Comparison of ENCODE assay signal across 13 cellular contexts in the genomic region with DNA sequence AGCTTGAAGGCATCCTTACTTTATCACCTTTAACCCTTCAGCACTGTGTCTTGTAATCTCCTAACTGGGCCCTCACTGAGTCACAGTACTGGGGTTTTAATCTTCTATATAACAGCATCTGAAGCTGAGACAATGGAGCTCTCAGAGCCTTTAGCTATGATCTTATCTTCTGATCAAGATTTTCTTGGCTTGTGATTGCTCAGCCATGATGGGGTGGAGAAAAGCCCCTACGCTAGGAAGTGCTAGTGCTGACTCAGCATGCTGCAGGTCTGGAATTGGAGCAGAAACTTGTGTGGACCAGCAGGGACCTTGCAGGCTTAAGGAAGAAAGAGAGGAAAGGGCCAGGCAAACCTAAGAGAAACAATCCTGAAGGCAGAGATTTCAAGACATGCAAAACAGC.
DNase-seq lines count a peak whose midpoint lies in the region; ATAC-seq and TF ChIP-seq lines count a peak whose summit lies in the region.
"Had no signal": no experiment of that assay in that cellular context is flagged by ENCODE, and none has a peak within 500 bp of the region (broad histone marks: within the 10 kb centered on the region; RNA-seq: fewer than 3 reads in every experiment).

No MANE protein-coding gene starts in this region.

- H3K27ac ChIP-seq in mesenchymal stem cell (ENCODE audit: low read length, poor library complexity, severe bottlenecking): peak overlapping the region; percentile 51
- H3K27ac ChIP-seq: BLaER1, left lung had no signal

- H3K9me3 Mint-ChIP-seq in type B pancreatic cell (no peaks in the 10 kb centered on the region), WTC11 (no peaks in the 10 kb centered on the region)
- H3K9me3 Mint-ChIP-seq: neural crest cell; stimulated activated effector memory CD8-positive, alpha-beta T cell treated with anti-CD3 and anti-CD28 coated beads, Interleukin-12 subunit alpha, Interleukin-12 subunit beta, amount 100 ng/mL, for 72 hours had no signal

- POLR2A ChIA-PET in WTC11 (lab: Charles Lee): interaction anchor here (1.2 kb wide), 1 partner anchor 11 kb away, joined by 5 read pairs; no protein-coding TSS in a partner anchor

- no peaks in the 10 kb centered on the region for H3K27me3 ChIP-seq in mesenchymal stem cell (ENCODE audit: control insufficient read depth in 1 of 2, insufficient read depth in 1 of 2, low read length in 2 of 2)
- H3K27me3 ChIP-seq: BLaER1, left lung had no signal

- H2BK12ac ChIP-seq in mesenchymal stem cell (ENCODE audit: low read length in 2 of 2): peak overlapping the region; percentile 87 to 97

- no peaks in the 10 kb centered on the region for H3K9me3 ChIP-seq in mesenchymal stem cell (ENCODE audit: control insufficient read depth, low read length)
- H3K9me3 ChIP-seq: BLaER1, left lung had no signal

- H4K8ac ChIP-seq in mesenchymal stem cell (ENCODE audit: low read length): peak overlapping the region; percentile 77

- H3K79me1 ChIP-seq in mesenchymal stem cell (replicated peaks; ENCODE audit: low read length, poor library complexity, severe bottlenecking): no peaks in the 10 kb centered on the region

- no peak overlapping the region for H3K9ac ChIP-seq in mesenchymal stem cell (ENCODE audit: low read length)
- H3K9ac ChIP-seq: BLaER1 had no signal

- H3K14ac ChIP-seq in mesenchymal stem cell (ENCODE audit: low read length in 2 of 2): no peak overlapping the region

- no peak overlapping the region for H3K27ac Mint-ChIP-seq in type B pancreatic cell
- H3K27ac Mint-ChIP-seq in WTC11: no peak overlapping the region
- H3K27ac Mint-ChIP-seq: stimulated activated effector memory CD8-positive, alpha-beta T cell treated with anti-CD3 and anti-CD28 coated beads, Interleukin-12 subunit alpha, Interleukin-12 subunit beta, amount 100 ng/mL, for 72 hours had no signal

- CTCF ChIA-PET in WTC11 (lab: Charles Lee): no interaction called here

- 48% methylated on average over 1 of the region's 1 CpG for WGBS in mesenchymal stem cell

- no peak overlapping the region for H3K4me2 ChIP-seq in mesenchymal stem cell (ENCODE audit: low read length, poor library complexity, severe bottlenecking)
- H3K4me2 ChIP-seq: BLaER1 had no signal

- H2BK5ac ChIP-seq in mesenchymal stem cell (ENCODE audit: low read depth, low read length, poor library complexity, severe bottlenecking): no peak overlapping the region

- no peak overlapping the region for H3K4ac ChIP-seq in mesenchymal stem cell (ENCODE audit: low read depth in 1 of 2, low read length in 2 of 2)

- ATAC-seq in WTC11 (no peak), HG02623 (IDR thresholded peaks at IDR 0.05; ENCODE audit: unreplicated experiment) (no peak), omental fat pad (ENCODE audit: low FRiP score) (no peak)
- ATAC-seq: left lung; stimulated activated effector memory CD8-positive, alpha-beta T cell treated with anti-CD3 and anti-CD28 coated beads, Interleukin-12 subunit alpha, Interleukin-12 subunit beta, amount 100 ng/mL, for 72 hours had no signal

- H2AFZ ChIP-seq in mesenchymal stem cell (ENCODE audit: low read depth, low read length): no peak overlapping the region

- in situ Hi-C loops in KBM-7 (cut with MboI; ENCODE audit: low pct_unique_long_range_greater_than_20kb, low sequenced_read_pairs): no loop called here

- peak overlapping the region; percentile 85 for H2BK120ac ChIP-seq in mesenchymal stem cell (ENCODE audit: low read depth, low read length)

- TF ChIP-seq CTCF in AG10803 (conservative IDR thresholded peaks at IDR 0.05; ENCODE audit: low read length) (no peak), type B pancreatic cell (conservative IDR thresholded peaks at IDR 0.05) (no peak), WTC11 (IDR thresholded peaks at IDR 0.05) (no peak), omental fat pad (IDR thresholded peaks at IDR 0.05) (no peak)

- H3K27me3 Mint-ChIP-seq in type B pancreatic cell: peaks cover 3% of the 10 kb centered on the region
- no peaks in the 10 kb centered on the region for H3K27me3 Mint-ChIP-seq in WTC11 (ENCODE audit: low read depth)

- peaks cover 3% of the 10 kb centered on the region for H3K4me1 Mint-ChIP-seq in type B pancreatic cell (ENCODE audit: unreplicated experiment)
- no peaks in the 10 kb centered on the region; the same call in 1 of the 2 replicates for H3K4me1 Mint-ChIP-seq in WTC11
- H3K4me1 Mint-ChIP-seq: neural crest cell had no signal

- H3K18ac ChIP-seq in mesenchymal stem cell (ENCODE audit: low read depth in 1 of 2, low read length in 2 of 2): peak overlapping the region in 1 of 2 experiments; percentile 75

- DNase-seq in AG10803 (ENCODE audit: low read depth): peak; percentile 26
- DNase-seq in KBM-7: peak; percentile 24
- DNase-seq in astrocyte of the hippocampus (ENCODE audit: low read depth, low spot score): peak; percentile 71
- DNase-seq in mesenchymal stem cell: peak; percentile 67
- DNase-seq in type B pancreatic cell (ENCODE audit: extremely low spot score, unreplicated experiment): no peak
- no peak for DNase-seq in WTC11 (ENCODE audit: low spot score)
- no peak for DNase-seq in omental fat pad (ENCODE audit: low spot score)
- DNase-seq: left lung, MV-4-11 had no signal

- no peak overlapping the region for H3K4me3 Mint-ChIP-seq in type B pancreatic cell
- H3K4me3 Mint-ChIP-seq in WTC11: no peak overlapping the region
- H3K4me3 Mint-ChIP-seq: neural crest cell; stimulated activated effector memory CD8-positive, alpha-beta T cell treated with anti-CD3 and anti-CD28 coated beads, Interleukin-12 subunit alpha, Interleukin-12 subunit beta, amount 100 ng/mL, for 72 hours had no signal

- H2BK15ac ChIP-seq in mesenchymal stem cell (ENCODE audit: low read depth, poor library complexity, severe bottlenecking): no peak overlapping the region

- no peaks in the 10 kb centered on the region for H3K36me3 ChIP-seq in mesenchymal stem cell (ENCODE audit: control insufficient read depth in 1 of 2, insufficient read depth in 2 of 2, low read depth in 1 of 2, low read length in 2 of 2)
- H3K36me3 ChIP-seq: BLaER1, left lung had no signal

- H3K4me1 ChIP-seq in mesenchymal stem cell (ENCODE audit: control insufficient read depth, insufficient read depth, low read depth, low read length): peaks cover 11% of the 10 kb centered on the region
- H3K4me1 ChIP-seq: BLaER1 had no signal

- no peak overlapping the region for H3K4me3 ChIP-seq in AG10803 (ENCODE audit: low read length)
- H3K4me3 ChIP-seq in mesenchymal stem cell (ENCODE audit: insufficient read depth in 1 of 2, low read depth in 1 of 2, low read length in 2 of 2): no peak overlapping the region
- H3K4me3 ChIP-seq: BLaER1, left lung had no signal

- H3K36me3 Mint-ChIP-seq in type B pancreatic cell: no peaks in the 10 kb centered on the region
- no peaks in the 10 kb centered on the region for H3K36me3 Mint-ChIP-seq in WTC11

- no peak overlapping the region for H3K23ac ChIP-seq in mesenchymal stem cell (ENCODE audit: low read length in 2 of 2)

- H2AK5ac ChIP-seq in mesenchymal stem cell (ENCODE audit: low read length, severe bottlenecking): peak overlapping the region; percentile 7

- no peak overlapping the region for H4K91ac ChIP-seq in mesenchymal stem cell (ENCODE audit: low read length)

TF ChIP-seq in WTC11, 78 proteins besides CTCF, POLR2A, EP300 and RAD21 (continues in another document):
- TF ChIP-seq ZNF396 (CRISPR knock-in tag; IDR thresholded peaks at IDR 0.05; ENCODE audit: borderline replicate concordance) (no peak), CBFB (CRISPR knock-in tag; IDR thresholded peaks at IDR 0.05; ENCODE audit: low read depth) (no peak), NFYB (CRISPR knock-in tag; conservative IDR thresholded peaks at IDR 0.05; ENCODE audit: low read depth) (no peak), TCF7 (CRISPR knock-in tag; IDR thresholded peaks at IDR 0.05; ENCODE audit: low read depth) (no peak), ELF4 (CRISPR knock-in tag; IDR thresholded peaks at IDR 0.05; ENCODE audit: low read depth) (no peak), ESRRA (CRISPR knock-in tag; IDR thresholded peaks at IDR 0.05; ENCODE audit: borderline replicate concordance) (no peak), ZNF263 (CRISPR knock-in tag; IDR thresholded peaks at IDR 0.05; ENCODE audit: low read depth) (no peak), RORB (CRISPR knock-in tag; IDR thresholded peaks at IDR 0.05) (no peak)
- TF ChIP-seq, protein P1, sequence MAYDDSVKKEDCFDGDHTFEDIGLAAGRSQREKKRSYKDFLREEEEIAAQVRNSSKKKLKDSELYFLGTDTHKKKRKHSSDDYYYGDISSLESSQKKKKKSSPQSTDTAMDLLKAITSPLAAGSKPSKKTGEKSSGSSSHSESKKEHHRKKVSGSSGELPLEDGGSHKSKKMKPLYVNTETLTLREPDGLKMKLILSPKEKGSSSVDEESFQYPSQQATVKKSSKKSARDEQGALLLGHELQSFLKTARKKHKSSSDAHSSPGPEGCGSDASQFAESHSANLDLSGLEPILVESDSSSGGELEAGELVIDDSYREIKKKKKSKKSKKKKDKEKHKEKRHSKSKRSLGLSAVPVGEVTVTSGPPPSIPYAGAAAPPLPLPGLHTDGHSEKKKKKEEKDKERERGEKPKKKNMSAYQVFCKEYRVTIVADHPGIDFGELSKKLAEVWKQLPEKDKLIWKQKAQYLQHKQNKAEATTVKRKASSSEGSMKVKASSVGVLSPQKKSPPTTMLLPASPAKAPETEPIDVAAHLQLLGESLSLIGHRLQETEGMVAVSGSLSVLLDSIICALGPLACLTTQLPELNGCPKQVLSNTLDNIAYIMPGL (CRISPR knock-in tag; IDR thresholded peaks at IDR 0.05): no peak
- TF ChIP-seq, protein P2, sequence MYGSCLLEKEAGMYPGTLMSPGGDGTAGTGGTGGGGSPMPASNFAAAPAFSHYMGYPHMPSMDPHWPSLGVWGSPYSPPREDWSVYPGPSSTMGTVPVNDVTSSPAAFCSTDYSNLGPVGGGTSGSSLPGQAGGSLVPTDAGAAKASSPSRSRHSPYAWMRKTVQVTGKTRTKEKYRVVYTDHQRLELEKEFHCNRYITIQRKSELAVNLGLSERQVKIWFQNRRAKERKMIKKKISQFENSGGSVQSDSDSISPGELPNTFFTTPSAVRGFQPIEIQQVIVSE (CRISPR knock-in tag; IDR thresholded peaks at IDR 0.05; ENCODE audit: borderline replicate concordance): no peak
- TF ChIP-seq, protein P3, sequence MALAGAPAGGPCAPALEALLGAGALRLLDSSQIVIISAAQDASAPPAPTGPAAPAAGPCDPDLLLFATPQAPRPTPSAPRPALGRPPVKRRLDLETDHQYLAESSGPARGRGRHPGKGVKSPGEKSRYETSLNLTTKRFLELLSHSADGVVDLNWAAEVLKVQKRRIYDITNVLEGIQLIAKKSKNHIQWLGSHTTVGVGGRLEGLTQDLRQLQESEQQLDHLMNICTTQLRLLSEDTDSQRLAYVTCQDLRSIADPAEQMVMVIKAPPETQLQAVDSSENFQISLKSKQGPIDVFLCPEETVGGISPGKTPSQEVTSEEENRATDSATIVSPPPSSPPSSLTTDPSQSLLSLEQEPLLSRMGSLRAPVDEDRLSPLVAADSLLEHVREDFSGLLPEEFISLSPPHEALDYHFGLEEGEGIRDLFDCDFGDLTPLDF (CRISPR knock-in tag; IDR thresholded peaks at IDR 0.05): no peak
- TF ChIP-seq, protein P4, sequence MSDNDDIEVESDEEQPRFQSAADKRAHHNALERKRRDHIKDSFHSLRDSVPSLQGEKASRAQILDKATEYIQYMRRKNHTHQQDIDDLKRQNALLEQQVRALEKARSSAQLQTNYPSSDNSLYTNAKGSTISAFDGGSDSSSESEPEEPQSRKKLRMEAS (CRISPR knock-in tag; IDR thresholded peaks at IDR 0.05): no peak

Comparison
In these comparisons a context has a peak if more than half of its experiments do, and no peak if none do; other contexts are left out.
1. DNase-seq: peak in AG10803 (single experiment), KBM-7 (single experiment), astrocyte of the hippocampus (single experiment) and mesenchymal stem cell (single experiment); none in type B pancreatic cell (single experiment), WTC11 (single experiment) and omental fat pad (single experiment).